Comparison of ENCODE assay signal across 9 cellular contexts in genomic region chr16:84753412-84754325, GRCh38. TPM values are rescaled to one million over a fixed set of nuclear protein-coding genes. Genes with fewer than 3 reads are reported as not detected.
DNase-seq lines count a peak whose midpoint lies in the region; ATAC-seq, FAIRE-seq and TF ChIP-seq lines count a peak whose summit lies in the region.
"Had no signal": no experiment of that assay in that cellular context is flagged by ENCODE, and none has a peak within 500 bp of the region (broad histone marks: within the 10 kb centered on the region; RNA-seq: fewer than 3 reads in every experiment).

No MANE protein-coding gene starts in this region.

- TF ChIP-seq CTCF in astrocyte (IDR thresholded peaks at IDR 0.05; ENCODE audit: insufficient read depth, low read depth, low read length) (no peak), neural progenitor cell (IDR thresholded peaks at IDR 0.05) (no peak)

- H3K9me3 Mint-ChIP-seq in CD8-positive, alpha-beta memory T cell, result no peaks in the 10 kb centered on the region
- H3K9me3 Mint-ChIP-seq in astrocyte (ENCODE audit: unreplicated experiment), result no peaks in the 10 kb centered on the region
- no peaks in the 10 kb centered on the region for H3K9me3 Mint-ChIP-seq in neural progenitor cell
- H3K9me3 Mint-ChIP-seq: immature natural killer cell; T-helper 1 cell treated with Interleukin-12 subunit alpha and Interleukin-12 subunit beta and Interleukin-4 antibody, amounts not matched to agents 30 μg/mL and 1 μg/mL, for 36 hours had no signal

- H3K79me2 ChIP-seq in astrocyte (ENCODE audit: insufficient read depth, low read length), result peaks cover 98% of the 10 kb centered on the region
- peaks cover 94% of the 10 kb centered on the region for H3K79me2 ChIP-seq in neural progenitor cell (ENCODE audit: low read depth)

- H2AFZ ChIP-seq in astrocyte (ENCODE audit: low read depth, low read length) (no peak overlapping the region), neural progenitor cell (replicated peaks) (no peak overlapping the region)

- H3K27ac ChIP-seq in CD8-positive, alpha-beta memory T cell (ENCODE audit: low read depth, low read length), result no peak overlapping the region
- H3K27ac ChIP-seq in astrocyte (ENCODE audit: low read depth, low read length), result no peak overlapping the region
- H3K27ac ChIP-seq in neural progenitor cell, result no peak overlapping the region

- H3K4me2 ChIP-seq in astrocyte (ENCODE audit: low read length) (no peak overlapping the region), neural progenitor cell (no peak overlapping the region)

- FAIRE-seq in astrocyte (lab: Jason Lieb, UNC), result no peak

- no peaks in the 10 kb centered on the region for H3K27me3 ChIP-seq in CD8-positive, alpha-beta memory T cell (ENCODE audit: insufficient read depth, low read length, poor library complexity, severe bottlenecking)
- H3K27me3 ChIP-seq in astrocyte (ENCODE audit: insufficient read depth, low read length) (no peaks in the 10 kb centered on the region), neural progenitor cell (no peaks in the 10 kb centered on the region)

- H3K27ac Mint-ChIP-seq in CD8-positive, alpha-beta memory T cell, result peak overlapping the region in 6 of 8 donors; percentile 18 to 88 (median 70)
- H3K27ac Mint-ChIP-seq in astrocyte (ENCODE audit: unreplicated experiment), result no peak overlapping the region
- H3K27ac Mint-ChIP-seq in neural progenitor cell, result peak overlapping the region; percentile 7
- H3K27ac Mint-ChIP-seq: T-helper 1 cell treated with Interleukin-12 subunit alpha and Interleukin-12 subunit beta and Interleukin-4 antibody, amounts not matched to agents 30 μg/mL and 1 μg/mL, for 36 hours had no signal

- CTCF ChIA-PET in CD8-positive, alpha-beta memory T cell (lab: Charles Lee), result interaction anchor here (0.8 to 4.7 kb wide), 14 partner anchors 9 to 493 kb away, joined by 3 to 66 read pairs (median 6); no protein-coding TSS in a partner anchor

- H3K9me3 ChIP-seq in CD8-positive, alpha-beta memory T cell (ENCODE audit: low read length), result no peaks in the 10 kb centered on the region
- no peaks in the 10 kb centered on the region for H3K9me3 ChIP-seq in astrocyte (ENCODE audit: insufficient read depth, low read depth, low read length)
- H3K9me3 ChIP-seq in neural progenitor cell (ENCODE audit: low read depth), result no peaks in the 10 kb centered on the region

- H3K4me3 Mint-ChIP-seq in CD8-positive, alpha-beta memory T cell, result no peak overlapping the region
- H3K4me3 Mint-ChIP-seq in astrocyte (ENCODE audit: unreplicated experiment), result no peak overlapping the region
- H3K4me3 Mint-ChIP-seq in neural progenitor cell, result no peak overlapping the region
- H3K4me3 Mint-ChIP-seq: T-helper 1 cell treated with Interleukin-12 subunit alpha and Interleukin-12 subunit beta and Interleukin-4 antibody, amounts not matched to agents 30 μg/mL and 1 μg/mL, for 36 hours had no signal

- ATAC-seq in HG02798 (IDR thresholded peaks at IDR 0.05; ENCODE audit: poor library complexity, unreplicated experiment) (peak; percentile 22), GM18502 (IDR thresholded peaks at IDR 0.05; ENCODE audit: poor library complexity, unreplicated experiment) (no peak)

- peaks cover 12% of the 10 kb centered on the region for H3F3A ChIP-seq in neural progenitor cell (ENCODE audit: low read depth)

- H3K36me3 ChIP-seq in CD8-positive, alpha-beta memory T cell (ENCODE audit: insufficient read depth, low read length), result no peaks in the 10 kb centered on the region
- H3K36me3 ChIP-seq in astrocyte (ENCODE audit: insufficient read depth, low read length) (no peaks in the 10 kb centered on the region), neural progenitor cell (no peaks in the 10 kb centered on the region)

- H3K4me1 ChIP-seq in CD8-positive, alpha-beta memory T cell (ENCODE audit: insufficient read depth, low read length), result peaks cover 41% of the 10 kb centered on the region
- H3K4me1 ChIP-seq in astrocyte (ENCODE audit: insufficient read depth, low read length) (peaks cover 15% of the 10 kb centered on the region), neural progenitor cell (no peaks in the 10 kb centered on the region)

- H3K27me3 Mint-ChIP-seq in CD8-positive, alpha-beta memory T cell, result no peaks in the 10 kb centered on the region
- no peaks in the 10 kb centered on the region for H3K27me3 Mint-ChIP-seq in astrocyte (ENCODE audit: low read depth, unreplicated experiment)
- H3K27me3 Mint-ChIP-seq in neural progenitor cell (ENCODE audit: insufficient read depth, low read depth), result no peaks in the 10 kb centered on the region

- H3K36me3 Mint-ChIP-seq in CD8-positive, alpha-beta memory T cell, result peaks cover 0 to 17% (median 7%) of the 10 kb centered on the region in 3 donors
- H3K36me3 Mint-ChIP-seq in astrocyte (ENCODE audit: low read depth, unreplicated experiment) (peaks cover 3% of the 10 kb centered on the region), neural progenitor cell (peaks cover 5% of the 10 kb centered on the region)
- H3K36me3 Mint-ChIP-seq: immature natural killer cell had no signal

- no peak for DNase-seq in CD8-positive, alpha-beta memory T cell
- no peak for DNase-seq in astrocyte (ENCODE audit: low read depth)
- DNase-seq in neural progenitor cell (ENCODE audit: low spot score), result no peak
- DNase-seq in superior temporal gyrus (ENCODE audit: extremely low spot score), result no peak
- no peak for DNase-seq in NCI-H774 (lab: John Stamatoyannopoulos, UW)

- peaks cover 63 to 90% (median 89%) of the 10 kb centered on the region in 3 donors for H3K4me1 Mint-ChIP-seq in CD8-positive, alpha-beta memory T cell
- H3K4me1 Mint-ChIP-seq in astrocyte (ENCODE audit: low read depth, unreplicated experiment), result peaks cover 13% of the 10 kb centered on the region
- peaks cover 32% of the 10 kb centered on the region for H3K4me1 Mint-ChIP-seq in neural progenitor cell

- H3K9ac ChIP-seq in astrocyte (ENCODE audit: low read length) (peak overlapping the region; percentile 18), neural progenitor cell (no peak overlapping the region)

- no peak overlapping the region for H3K4me3 ChIP-seq in CD8-positive, alpha-beta memory T cell (ENCODE audit: low read length)
- H3K4me3 ChIP-seq in astrocyte (ENCODE audit: insufficient read depth, low read depth, low read length) (no peak overlapping the region), neural progenitor cell (no peak overlapping the region)

- POLR2A ChIA-PET in CD8-positive, alpha-beta memory T cell (lab: Charles Lee), result no interaction called here

- H4K20me1 ChIP-seq in astrocyte (ENCODE audit: insufficient read depth, low read length), result peaks cover 92% of the 10 kb centered on the region
- H4K20me1 ChIP-seq in neural progenitor cell (ENCODE audit: low read depth), result peaks cover 95% of the 10 kb centered on the region

RNA-seq across cellular contexts. Expression of gene USP10, which starts 53.9 kb away (rescaled TPM):
- total RNA-seq in CD8-positive, alpha-beta memory T cell, result 100 to 1,000 TPM; 143 to 146 TPM
- polyA plus RNA-seq in CD8-positive, alpha-beta memory T cell, result 86.1 TPM
- total RNA-seq in astrocyte (105 and 107 TPM in 2 replicates), neural progenitor cell (ENCODE audit: low replicate concordance) (117 and 130 TPM in 2 replicates)
